1 cellular context compared by ENCODE assay signal in genomic region chr10:60818134-60818770, GRCh38.
TF ChIP-seq lines count a peak whose summit lies in the region.

No MANE protein-coding gene starts in this region.

TF ChIP-seq in K562, 482 proteins besides CTCF, POLR2A, EP300 and RAD21:
- TF ChIP-seq HMGN3 (IDR thresholded peaks at IDR 0.05; ENCODE audit: borderline replicate concordance, extremely low read depth, insufficient read length, low read depth, low read length) (no peak), ZNF239 (CRISPR knock-in tag; IDR thresholded peaks at IDR 0.05) (peak; percentile 83), SMAD3 (CRISPR knock-in tag; conservative IDR thresholded peaks at IDR 0.05) (no peak), SIX5 (IDR thresholded peaks at IDR 0.05; ENCODE audit: borderline replicate concordance in 1 of 2, insufficient read depth in 1 of 2, low read depth in 1 of 2, low read length in 2 of 2) (no peak)
TF ChIP-seq in K562: peak in this region for 1.
